ENCODE assay signal across 1 cellular context in the genomic region with DNA sequence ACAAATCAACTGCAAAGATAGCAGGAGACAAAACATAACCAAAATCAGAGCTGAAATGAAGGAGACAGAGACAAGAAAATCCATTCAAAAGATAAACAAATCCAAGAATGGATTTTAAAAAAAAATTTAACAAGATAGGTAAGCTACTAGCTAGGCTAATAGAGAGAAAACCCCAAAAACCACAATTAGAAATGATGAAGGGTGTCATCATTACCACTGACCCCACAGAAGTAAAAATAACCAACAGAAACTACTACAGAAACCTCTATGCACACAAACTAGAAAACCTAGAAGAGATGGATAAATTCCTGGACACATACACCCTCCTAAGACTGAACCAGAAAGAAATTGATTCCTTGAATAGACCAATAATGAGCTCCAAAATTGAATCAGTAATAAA.
TF ChIP-seq lines count a peak whose summit lies in the region.

No MANE protein-coding gene starts in this region.

TF ChIP-seq in GM12878, 131 proteins besides CTCF, POLR2A, EP300 and RAD21 (continued from another document):
- TF ChIP-seq MEF2B (IDR thresholded peaks at IDR 0.05; ENCODE audit: partially characterized antibody, poor library complexity, severe bottlenecking) (peak; percentile 56), WRNIP1 (IDR thresholded peaks at IDR 0.05; ENCODE audit: borderline replicate concordance, low read depth, low read length) (no peak), SMAD5 (IDR thresholded peaks at IDR 0.05; ENCODE audit: low read depth) (no peak), ASH2L (IDR thresholded peaks at IDR 0.05; ENCODE audit: borderline replicate concordance, low read depth) (no peak), SMAD1 (IDR thresholded peaks at IDR 0.05; ENCODE audit: low read depth, partially characterized antibody) (no peak), CEBPB (IDR thresholded peaks at IDR 0.05; ENCODE audit: borderline replicate concordance in 1 of 2, low read depth in 2 of 2, low read length in 2 of 2) (no peak), ZNF207 (IDR thresholded peaks at IDR 0.05; ENCODE audit: borderline replicate concordance) (no peak), SMC3 (IDR thresholded peaks at IDR 0.05; ENCODE audit: borderline replicate concordance, low read length) (no peak), ZZZ3 (IDR thresholded peaks at IDR 0.05; ENCODE audit: control insufficient read depth, insufficient read length, low read depth) (no peak), KDM1A (IDR thresholded peaks at IDR 0.05; ENCODE audit: borderline replicate concordance) (no peak), FOXM1 (IDR thresholded peaks at IDR 0.05; ENCODE audit: low read depth, low read length) (no peak), SIN3A (IDR thresholded peaks at IDR 0.05; ENCODE audit: low read depth, low read length) (no peak), JUNB (IDR thresholded peaks at IDR 0.05) (peak; percentile 43)
- TF ChIP-seq, protein P1, sequence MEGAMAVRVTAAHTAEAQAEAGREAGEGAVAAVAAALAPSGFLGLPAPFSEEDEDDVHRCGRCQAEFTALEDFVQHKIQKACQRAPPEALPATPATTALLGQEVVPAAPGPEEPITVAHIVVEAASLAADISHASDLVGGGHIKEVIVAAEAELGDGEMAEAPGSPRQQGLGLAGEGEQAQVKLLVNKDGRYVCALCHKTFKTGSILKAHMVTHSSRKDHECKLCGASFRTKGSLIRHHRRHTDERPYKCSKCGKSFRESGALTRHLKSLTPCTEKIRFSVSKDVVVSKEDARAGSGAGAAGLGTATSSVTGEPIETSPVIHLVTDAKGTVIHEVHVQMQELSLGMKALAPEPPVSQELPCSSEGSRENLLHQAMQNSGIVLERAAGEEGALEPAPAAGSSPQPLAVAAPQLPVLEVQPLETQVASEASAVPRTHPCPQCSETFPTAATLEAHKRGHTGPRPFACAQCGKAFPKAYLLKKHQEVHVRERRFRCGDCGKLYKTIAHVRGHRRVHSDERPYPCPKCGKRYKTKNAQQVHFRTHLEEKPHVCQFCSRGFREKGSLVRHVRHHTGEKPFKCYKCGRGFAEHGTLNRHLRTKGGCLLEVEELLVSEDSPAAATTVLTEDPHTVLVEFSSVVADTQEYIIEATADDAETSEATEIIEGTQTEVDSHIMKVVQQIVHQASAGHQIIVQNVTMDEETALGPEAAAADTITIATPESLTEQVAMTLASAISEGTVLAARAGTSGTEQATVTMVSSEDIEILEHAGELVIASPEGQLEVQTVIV (IDR thresholded peaks at IDR 0.05; ENCODE audit: borderline replicate concordance, partially characterized antibody) = no peak
- TF ChIP-seq, protein P2, sequence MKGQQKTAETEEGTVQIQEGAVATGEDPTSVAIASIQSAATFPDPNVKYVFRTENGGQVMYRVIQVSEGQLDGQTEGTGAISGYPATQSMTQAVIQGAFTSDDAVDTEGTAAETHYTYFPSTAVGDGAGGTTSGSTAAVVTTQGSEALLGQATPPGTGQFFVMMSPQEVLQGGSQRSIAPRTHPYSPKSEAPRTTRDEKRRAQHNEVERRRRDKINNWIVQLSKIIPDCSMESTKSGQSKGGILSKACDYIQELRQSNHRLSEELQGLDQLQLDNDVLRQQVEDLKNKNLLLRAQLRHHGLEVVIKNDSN (IDR thresholded peaks at IDR 0.05; ENCODE audit: borderline replicate concordance, extremely low read length, insufficient read depth, low read depth, low read length) = no peak
- TF ChIP-seq, protein P3, sequence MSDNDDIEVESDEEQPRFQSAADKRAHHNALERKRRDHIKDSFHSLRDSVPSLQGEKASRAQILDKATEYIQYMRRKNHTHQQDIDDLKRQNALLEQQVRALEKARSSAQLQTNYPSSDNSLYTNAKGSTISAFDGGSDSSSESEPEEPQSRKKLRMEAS (IDR thresholded peaks at IDR 0.05; ENCODE audit: low read depth, low read length) = no peak
- TF ChIP-seq, protein P4, sequence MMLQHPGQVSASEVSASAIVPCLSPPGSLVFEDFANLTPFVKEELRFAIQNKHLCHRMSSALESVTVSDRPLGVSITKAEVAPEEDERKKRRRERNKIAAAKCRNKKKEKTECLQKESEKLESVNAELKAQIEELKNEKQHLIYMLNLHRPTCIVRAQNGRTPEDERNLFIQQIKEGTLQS (IDR thresholded peaks at IDR 0.05; ENCODE audit: borderline replicate concordance, extremely low read depth, low read depth, low read length) = no peak
- TF ChIP-seq, protein P5, sequence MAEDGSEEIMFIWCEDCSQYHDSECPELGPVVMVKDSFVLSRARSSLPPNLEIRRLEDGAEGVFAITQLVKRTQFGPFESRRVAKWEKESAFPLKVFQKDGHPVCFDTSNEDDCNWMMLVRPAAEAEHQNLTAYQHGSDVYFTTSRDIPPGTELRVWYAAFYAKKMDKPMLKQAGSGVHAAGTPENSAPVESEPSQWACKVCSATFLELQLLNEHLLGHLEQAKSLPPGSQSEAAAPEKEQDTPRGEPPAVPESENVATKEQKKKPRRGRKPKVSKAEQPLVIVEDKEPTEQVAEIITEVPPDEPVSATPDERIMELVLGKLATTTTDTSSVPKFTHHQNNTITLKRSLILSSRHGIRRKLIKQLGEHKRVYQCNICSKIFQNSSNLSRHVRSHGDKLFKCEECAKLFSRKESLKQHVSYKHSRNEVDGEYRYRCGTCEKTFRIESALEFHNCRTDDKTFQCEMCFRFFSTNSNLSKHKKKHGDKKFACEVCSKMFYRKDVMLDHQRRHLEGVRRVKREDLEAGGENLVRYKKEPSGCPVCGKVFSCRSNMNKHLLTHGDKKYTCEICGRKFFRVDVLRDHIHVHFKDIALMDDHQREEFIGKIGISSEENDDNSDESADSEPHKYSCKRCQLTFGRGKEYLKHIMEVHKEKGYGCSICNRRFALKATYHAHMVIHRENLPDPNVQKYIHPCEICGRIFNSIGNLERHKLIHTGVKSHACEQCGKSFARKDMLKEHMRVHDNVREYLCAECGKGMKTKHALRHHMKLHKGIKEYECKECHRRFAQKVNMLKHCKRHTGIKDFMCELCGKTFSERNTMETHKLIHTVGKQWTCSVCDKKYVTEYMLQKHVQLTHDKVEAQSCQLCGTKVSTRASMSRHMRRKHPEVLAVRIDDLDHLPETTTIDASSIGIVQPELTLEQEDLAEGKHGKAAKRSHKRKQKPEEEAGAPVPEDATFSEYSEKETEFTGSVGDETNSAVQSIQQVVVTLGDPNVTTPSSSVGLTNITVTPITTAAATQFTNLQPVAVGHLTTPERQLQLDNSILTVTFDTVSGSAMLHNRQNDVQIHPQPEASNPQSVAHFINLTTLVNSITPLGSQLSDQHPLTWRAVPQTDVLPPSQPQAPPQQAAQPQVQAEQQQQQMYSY (CRISPR knock-in tag; IDR thresholded peaks at IDR 0.05) = no peak
